ENCODE assay signal across 18 cellular contexts in the genomic region with DNA sequence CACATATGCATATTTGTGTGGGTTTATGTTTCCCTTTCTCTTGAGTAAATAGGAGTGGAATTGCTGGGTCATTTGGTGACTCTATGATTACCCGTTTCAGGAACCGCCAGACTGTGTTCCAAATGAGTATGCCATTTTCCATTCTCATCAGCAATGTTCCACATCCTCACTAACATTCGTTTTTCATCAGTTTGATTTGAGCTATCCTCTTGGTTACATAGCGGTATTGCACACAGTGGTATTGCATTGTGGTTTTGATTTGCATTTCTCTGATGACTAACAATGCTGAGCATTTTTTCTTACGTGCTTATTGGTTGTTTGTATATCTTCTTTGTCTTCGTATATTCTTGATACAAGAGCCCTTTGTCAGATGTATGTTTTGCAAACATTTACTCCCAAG.
"Had no signal": no experiment of that assay in that cellular context is flagged by ENCODE, and none has a peak within 500 bp of the region (broad histone marks: within the 10 kb centered on the region; RNA-seq: fewer than 3 reads in every experiment).

No MANE protein-coding gene starts in this region.

- DNase-seq: activated CD4-positive, alpha-beta T cell treated with anti-CD3 and anti-CD28 coated beads, Interleukin-2, amount 10 ng/mL, durations not matched to agents 7 days and 5 days; activated CD8-positive, alpha-beta memory T cell treated with anti-CD3 and anti-CD28 coated beads, Interleukin-2, amount 50 U/mL, for 4 hours; activated effector memory CD4-positive, alpha-beta T cell treated with anti-CD3 and anti-CD28 coated beads, Interleukin-2, amount 50 U/mL, for 16 hours; activated naive CD4-positive, alpha-beta T cell treated with anti-CD3 and anti-CD28 coated beads, Interleukin-2, amount 50 U/mL, for 16 hours; activated T-cell treated with anti-CD3 and anti-CD28 coated beads, Interleukin-2, amount 50 U/mL, for 48 hours; adrenal gland; body of pancreas; central memory CD4-positive, alpha-beta T cell; effector CD4-positive, alpha-beta T cell; mucosa of descending colon; naive B cell; retina; stimulated activated naive B cell treated with anti-CD40 and anti-IgM and Interleukin-4, amounts not matched to agents 10 μg/mL and 1 μg/mL and 100 μg/mL, for 72 hours; T1000 had no signal

- H3K4me3 Mint-ChIP-seq: activated CD4-positive, alpha-beta T cell treated with anti-CD3 and anti-CD28 coated beads, Interleukin-2, amount 10 ng/mL, durations not matched to agents 7 days and 5 days; memory B cell; naive B cell; neural crest cell; stimulated activated naive B cell treated with anti-CD40 and anti-IgM and Interleukin-4, amounts not matched to agents 10 μg/mL and 1 μg/mL and 100 μg/mL, for 72 hours had no signal

- H3K4me1 Mint-ChIP-seq: activated CD4-positive, alpha-beta T cell treated with anti-CD3 and anti-CD28 coated beads, Interleukin-2, amount 10 ng/mL, durations not matched to agents 7 days and 5 days; memory B cell; naive B cell; neural crest cell; stimulated activated naive B cell treated with anti-CD40 and anti-IgM and Interleukin-4, amounts not matched to agents 10 μg/mL and 1 μg/mL and 100 μg/mL, for 72 hours had no signal

- H3K27ac Mint-ChIP-seq: activated CD4-positive, alpha-beta T cell treated with anti-CD3 and anti-CD28 coated beads, Interleukin-2, amount 10 ng/mL, durations not matched to agents 7 days and 5 days; memory B cell; naive B cell; stimulated activated naive B cell treated with anti-CD40 and anti-IgM and Interleukin-4, amounts not matched to agents 10 μg/mL and 1 μg/mL and 100 μg/mL, for 72 hours had no signal

- H3K27me3 ChIP-seq: body of pancreas had no signal

- H3K9me3 ChIP-seq: adrenal gland, body of pancreas, mucosa of descending colon, thoracic aorta had no signal

- H3K27ac ChIP-seq: adrenal gland, body of pancreas, thoracic aorta had no signal

- H3K4me1 ChIP-seq: adrenal gland, body of pancreas had no signal

- H3K9me3 Mint-ChIP-seq: activated CD4-positive, alpha-beta T cell treated with anti-CD3 and anti-CD28 coated beads, Interleukin-2, amount 10 ng/mL, durations not matched to agents 7 days and 5 days had no signal

- H3K27me3 Mint-ChIP-seq: activated CD4-positive, alpha-beta T cell treated with anti-CD3 and anti-CD28 coated beads, Interleukin-2, amount 10 ng/mL, durations not matched to agents 7 days and 5 days; memory B cell; naive B cell; stimulated activated naive B cell treated with anti-CD40 and anti-IgM and Interleukin-4, amounts not matched to agents 10 μg/mL and 1 μg/mL and 100 μg/mL, for 72 hours had no signal

- H3K36me3 Mint-ChIP-seq: memory B cell; naive B cell; stimulated activated naive B cell treated with anti-CD40 and anti-IgM and Interleukin-4, amounts not matched to agents 10 μg/mL and 1 μg/mL and 100 μg/mL, for 72 hours had no signal

- ATAC-seq: activated CD4-positive, CD25-positive, alpha-beta regulatory T cell treated with anti-CD3 and anti-CD28 coated beads, Interleukin-2, amount 50 U/mL, for 24 hours; body of pancreas; mucosa of descending colon; stimulated activated naive B cell treated with anti-CD40 and anti-IgM and Interleukin-4, amounts not matched to agents 10 μg/mL and 1 μg/mL and 100 μg/mL, for 72 hours had no signal

- H3K4me3 ChIP-seq: adrenal gland, body of pancreas, mucosa of descending colon, thoracic aorta had no signal

- H3K36me3 ChIP-seq: adrenal gland, thoracic aorta had no signal
